33 cellular contexts compared by ENCODE assay signal in the genomic region with DNA sequence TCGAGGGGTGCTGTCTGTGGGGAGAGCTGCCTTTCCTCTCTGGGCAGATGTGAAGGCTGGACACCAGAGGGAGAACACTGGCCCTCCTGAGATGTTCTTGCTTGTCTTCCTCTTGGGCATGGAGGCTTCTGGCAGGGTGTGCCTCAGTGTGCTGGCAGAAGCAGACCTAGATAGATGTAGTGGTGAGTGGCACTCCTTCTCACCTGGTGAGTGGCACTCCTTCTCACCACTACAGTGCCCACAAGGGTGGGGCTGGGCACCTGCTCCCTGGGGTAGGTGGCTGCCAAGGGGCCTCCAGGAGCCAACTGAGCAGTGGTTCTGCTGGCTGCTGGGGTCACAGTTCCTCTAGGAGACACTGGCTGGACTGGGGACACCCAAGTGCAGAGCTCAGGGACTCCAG.
"Had no signal": no experiment of that assay in that cellular context is flagged by ENCODE, and none has a peak within 500 bp of the region (broad histone marks: within the 10 kb centered on the region; RNA-seq: fewer than 3 reads in every experiment).

No MANE protein-coding gene starts in this region.

- FAIRE-seq: bronchial epithelial cell, endometrium, kidney had no signal

- ATAC-seq: stimulated activated naive B cell treated with anti-CD40 and anti-IgM and Interleukin-4, amounts not matched to agents 10 μg/mL and 1 μg/mL and 100 μg/mL, for 72 hours had no signal

- H3K27me3 ChIP-seq: heart left ventricle, neutrophil, ovary, tibial nerve had no signal

- H3K27ac ChIP-seq: epithelial cell of prostate, heart left ventricle, neutrophil, ovary, prostate gland, SK-N-MC, tibial nerve had no signal

- H3K27ac Mint-ChIP-seq: activated CD4-positive, alpha-beta memory T cell treated with anti-CD3 and anti-CD28 coated beads for 36 hours; activated CD4-positive, alpha-beta T cell treated with anti-CD3 and anti-CD28 coated beads, Interleukin-2, amount 10 ng/mL, durations not matched to agents 24 days and 14 days; activated T-helper 1 cell treated with anti-CD3 and anti-CD28 coated beads, Interleukin-12 subunit alpha, Interleukin-12 subunit beta, Interleukin-2, Interleukin-4 antibody, amounts not matched to agents 30 ng/mL and 10 ng/mL and 1 ng/mL, durations not matched to agents 14 hours and 24 hours and 36 hours; dendritic cell treated with granulocyte-macrophage colony-stimulating factor and Interleukin-4, amounts not matched to agents 40 ng/mL and 50 ng/mL, for 4 days; immature natural killer cell; stimulated activated naive B cell treated with anti-CD40 and anti-IgM and Interleukin-4, amounts not matched to agents 10 μg/mL and 1 μg/mL and 100 μg/mL, for 72 hours; T-helper 1 cell treated with Interleukin-12 subunit alpha and Interleukin-12 subunit beta and Interleukin-4 antibody, amounts not matched to agents 30 μg/mL and 1 μg/mL, for 36 hours had no signal

- DNase-seq: activated CD4-positive, alpha-beta memory T cell treated with anti-CD3 and anti-CD28 coated beads for 36 hours; activated CD4-positive, alpha-beta T cell treated with anti-CD3 and anti-CD28 coated beads, Interleukin-2, amount 10 ng/mL, durations not matched to agents 24 days and 14 days; activated CD4-positive, CD25-positive, alpha-beta regulatory T cell treated with anti-CD3 and anti-CD28 coated beads, Interleukin-2, amount 50 U/mL, for 72 hours; activated CD8-positive, alpha-beta memory T cell treated with anti-CD3 and anti-CD28 coated beads, Interleukin-2, amount 50 U/mL, for 4 hours; activated gamma-delta T cell treated with Interleukin-2 at 50 U/mL for 16 hours; activated naive CD4-positive, alpha-beta T cell treated with anti-CD3 and anti-CD28 coated beads, Interleukin-2, amount 50 U/mL, for 16 hours; activated T-cell treated with anti-CD3 and anti-CD28 coated beads, Interleukin-2, amount 50 U/mL, for 1 hour; effector CD4-positive, alpha-beta T cell; heart left ventricle; hypothalamus; immature natural killer cell; kidney; mesendoderm; nephron progenitor cell; ovary; stimulated activated CD4-positive, alpha-beta T cell treated with anti-CD3 and anti-CD28 coated beads, Interleukin-1b, Interleukin-23, amount 100 ng/mL, for 48 hours; stimulated activated CD4-positive, alpha-beta T cell treated with anti-CD3 and anti-CD28 coated beads, Interleukin-4, amount 100 ng/mL, for 4 hours; stimulated activated CD8-positive, alpha-beta memory T cell treated with anti-CD3 and anti-CD28 coated beads, Interleukin-4, amount 100 ng/mL, for 48 hours; stimulated activated naive B cell treated with anti-CD40 and anti-IgM and Interleukin-4, amounts not matched to agents 10 μg/mL and 1 μg/mL and 100 μg/mL, for 72 hours; T-helper 9 cell had no signal

- H3K27me3 Mint-ChIP-seq: activated CD4-positive, alpha-beta memory T cell treated with anti-CD3 and anti-CD28 coated beads for 36 hours; activated CD4-positive, alpha-beta T cell treated with anti-CD3 and anti-CD28 coated beads, Interleukin-2, amount 10 ng/mL, durations not matched to agents 24 days and 14 days; central memory CD8-positive, alpha-beta T cell; dendritic cell treated with granulocyte-macrophage colony-stimulating factor and Interleukin-4, amounts not matched to agents 40 ng/mL and 50 ng/mL, for 4 days; stimulated activated naive B cell treated with anti-CD40 and anti-IgM and Interleukin-4, amounts not matched to agents 10 μg/mL and 1 μg/mL and 100 μg/mL, for 72 hours had no signal

- H3K4me1 ChIP-seq: prostate gland had no signal

- H3K9me3 ChIP-seq: ovary, prostate gland had no signal

- H3K4me2 ChIP-seq: smooth muscle cell had no signal

- H3K4me3 ChIP-seq: heart left ventricle, lung, ovary, prostate gland, SK-N-MC, smooth muscle cell, tibial nerve had no signal

- H3K4me3 Mint-ChIP-seq: activated CD4-positive, alpha-beta memory T cell treated with anti-CD3 and anti-CD28 coated beads for 36 hours; activated CD4-positive, alpha-beta T cell treated with anti-CD3 and anti-CD28 coated beads, Interleukin-2, amount 10 ng/mL, durations not matched to agents 24 days and 14 days; activated T-helper 1 cell treated with anti-CD3 and anti-CD28 coated beads, Interleukin-12 subunit alpha, Interleukin-12 subunit beta, Interleukin-2, Interleukin-4 antibody, amounts not matched to agents 30 ng/mL and 10 ng/mL and 1 ng/mL, durations not matched to agents 14 hours and 24 hours and 36 hours; central memory CD8-positive, alpha-beta T cell; dendritic cell treated with granulocyte-macrophage colony-stimulating factor and Interleukin-4, amounts not matched to agents 40 ng/mL and 50 ng/mL, for 4 days; immature natural killer cell; nephron progenitor cell; stimulated activated naive B cell treated with anti-CD40 and anti-IgM and Interleukin-4, amounts not matched to agents 10 μg/mL and 1 μg/mL and 100 μg/mL, for 72 hours; T-helper 1 cell treated with Interleukin-12 subunit alpha and Interleukin-12 subunit beta and Interleukin-4 antibody, amounts not matched to agents 30 μg/mL and 1 μg/mL, for 36 hours had no signal

- H3K36me3 ChIP-seq: heart left ventricle, neutrophil, ovary, prostate gland had no signal
